ENCODE assay signal across 9 cellular contexts in genomic region chr2:98455494-98455976, GRCh38. TPM values are rescaled to one million over a fixed set of nuclear protein-coding genes. Genes with fewer than 3 reads are reported as not detected.
DNase-seq lines count a peak whose midpoint lies in the region; ATAC-seq and TF ChIP-seq lines count a peak whose summit lies in the region.
"Had no signal": no experiment of that assay in that cellular context is flagged by ENCODE, and none has a peak within 500 bp of the region (broad histone marks: within the 10 kb centered on the region; RNA-seq: fewer than 3 reads in every experiment).

No MANE protein-coding gene starts in this region.

- WGBS in mesodermal cell (ENCODE audit: insufficient coverage in 2 of 2), 2 experiments = 92 to 94% methylated on average over 2 of the region's 4 CpGs
- 80% methylated on average over 4 of the region's 4 CpGs for WGBS in prostate gland

- H3K9me3 ChIP-seq in mesodermal cell (ENCODE audit: control insufficient read depth, low read length) (no peaks in the 10 kb centered on the region), prostate gland (no peaks in the 10 kb centered on the region)

- TF ChIP-seq POLR2A in prostate gland (IDR thresholded peaks at IDR 0.05) = no peak

- H3K36me3 ChIP-seq in mesodermal cell (ENCODE audit: control insufficient read depth, insufficient read depth, low read length) (peaks cover 12% of the 10 kb centered on the region), prostate gland (no peaks in the 10 kb centered on the region)

- H3K4me1 ChIP-seq in mesodermal cell (ENCODE audit: control insufficient read depth, insufficient read depth, low read length, poor library complexity, severe bottlenecking) = peaks cover 35% of the 10 kb centered on the region
- no peaks in the 10 kb centered on the region for H3K4me1 ChIP-seq in prostate gland (replicated peaks)

- H3K4me3 ChIP-seq in mesodermal cell (ENCODE audit: extremely low read depth, insufficient read depth, low read length, poor library complexity, severe bottlenecking) (no peak overlapping the region), prostate gland (no peak overlapping the region)

- no peaks in the 10 kb centered on the region for H3K27me3 ChIP-seq in prostate gland (replicated peaks; ENCODE audit: insufficient read depth)

- H3K27ac Mint-ChIP-seq in activated naive CD4-positive, alpha-beta T cell treated with anti-CD3 and anti-CD28 coated beads, Interleukin-2, amount 50 U/mL, for 24 hours = peak overlapping the region; percentile 95
- H3K27ac Mint-ChIP-seq: nephron had no signal

- H3K27me3 Mint-ChIP-seq in activated T-cell treated with anti-CD3 and anti-CD28 coated beads, Interleukin-2, amount 50 U/mL, for 4 hours (ENCODE audit: low read depth) = no peaks in the 10 kb centered on the region
- H3K27me3 Mint-ChIP-seq in activated naive CD4-positive, alpha-beta T cell treated with anti-CD3 and anti-CD28 coated beads, Interleukin-2, amount 50 U/mL, for 24 hours = no peaks in the 10 kb centered on the region

- H3K27ac ChIP-seq in mesodermal cell (ENCODE audit: low read depth, low read length, severe bottlenecking) (peak overlapping the region; percentile 8), prostate gland (no peak overlapping the region)

- H3K4me3 Mint-ChIP-seq in activated T-cell treated with anti-CD3 and anti-CD28 coated beads, Interleukin-2, amount 50 U/mL, for 4 hours = peak overlapping the region; percentile 68
- peak overlapping the region; percentile 79 for H3K4me3 Mint-ChIP-seq in activated naive CD4-positive, alpha-beta T cell treated with anti-CD3 and anti-CD28 coated beads, Interleukin-2, amount 50 U/mL, for 24 hours
- H3K4me3 Mint-ChIP-seq: nephron had no signal

- H3K4me1 Mint-ChIP-seq in activated T-cell treated with anti-CD3 and anti-CD28 coated beads, Interleukin-2, amount 50 U/mL, for 4 hours (ENCODE audit: low read depth) = peaks cover 96% of the 10 kb centered on the region
- H3K4me1 Mint-ChIP-seq in activated naive CD4-positive, alpha-beta T cell treated with anti-CD3 and anti-CD28 coated beads, Interleukin-2, amount 50 U/mL, for 24 hours = peaks cover 97% of the 10 kb centered on the region

- intact Hi-C loops in prostate gland (cut with DNase I) = no loop called here

- H3K36me3 Mint-ChIP-seq in activated T-cell treated with anti-CD3 and anti-CD28 coated beads, Interleukin-2, amount 50 U/mL, for 4 hours (ENCODE audit: insufficient read depth) = peaks cover 11% of the 10 kb centered on the region
- no peaks in the 10 kb centered on the region for H3K36me3 Mint-ChIP-seq in activated naive CD4-positive, alpha-beta T cell treated with anti-CD3 and anti-CD28 coated beads, Interleukin-2, amount 50 U/mL, for 24 hours

- ATAC-seq in activated T-cell treated with anti-CD3 and anti-CD28 coated beads, Interleukin-2, amount 50 U/mL, for 4 hours = peak; percentile 65 to 66
- ATAC-seq in HG03442 (IDR thresholded peaks at IDR 0.05; ENCODE audit: unreplicated experiment) = peak; percentile 43

- DNase-seq in activated T-cell treated with anti-CD3 and anti-CD28 coated beads, Interleukin-2, amount 50 U/mL, for 4 hours = no peak
- DNase-seq in activated T-cell treated with anti-CD3 and anti-CD28 coated beads for 4 hours (no peak), prostate gland (ENCODE audit: low spot score) (no peak), NCI-H226 (no peak), NCI-H526 (lab: John Stamatoyannopoulos, UW) (no peak)

- TF ChIP-seq CTCF in prostate gland (IDR thresholded peaks at IDR 0.05) = no peak

- no peaks in the 10 kb centered on the region for H3K9me3 Mint-ChIP-seq in activated T-cell treated with anti-CD3 and anti-CD28 coated beads, Interleukin-2, amount 50 U/mL, for 4 hours
- no peaks in the 10 kb centered on the region for H3K9me3 Mint-ChIP-seq in activated naive CD4-positive, alpha-beta T cell treated with anti-CD3 and anti-CD28 coated beads, Interleukin-2, amount 50 U/mL, for 24 hours
- H3K9me3 Mint-ChIP-seq: nephron had no signal

RNA-seq across cellular contexts. Expression of gene INPP4A, which starts 10.9 kb away (rescaled TPM):
- total RNA-seq in activated T-cell treated with anti-CD3 and anti-CD28 coated beads, Interleukin-2, amount 50 U/mL, for 4 hours = 10 to 100 TPM; 17.3 to 24.0 (median 17.3) TPM
- polyA plus RNA-seq in mesodermal cell (2013, experiment 1 of 2) = 20.7 TPM
- 19.2 TPM for polyA plus RNA-seq in mesodermal cell (2013, experiment 2 of 2)
- total RNA-seq in prostate gland = 10 to 100 TPM; 12.9 to 49.8 TPM
